17 cellular contexts compared by ENCODE assay signal in genomic region chr6:14838041-14838596, GRCh38.
"Had no signal": no experiment of that assay in that cellular context is flagged by ENCODE, and none has a peak within 500 bp of the region (broad histone marks: within the 10 kb centered on the region; RNA-seq: fewer than 3 reads in every experiment).

No MANE protein-coding gene starts in this region.

- H3K36me3 ChIP-seq: tibial artery, uterus had no signal

- H3K4me3 ChIP-seq: skin epidermis, tibial artery, uterus had no signal

- H3K36me3 Mint-ChIP-seq: activated naive CD4-positive, alpha-beta T cell treated with anti-CD3 and anti-CD28 coated beads, Interleukin-2, amount 10 ng/mL, durations not matched to agents 7 days and 5 days; natural killer cell; stimulated activated naive B cell treated with anti-CD40 and anti-IgM and Interleukin-4, amounts not matched to agents 10 μg/mL and 1 μg/mL and 100 μg/mL, for 72 hours had no signal

- H3K27me3 Mint-ChIP-seq: stimulated activated naive B cell treated with anti-CD40 and anti-IgM and Interleukin-4, amounts not matched to agents 10 μg/mL and 1 μg/mL and 100 μg/mL, for 72 hours had no signal

- H3K4me1 ChIP-seq: tibial artery had no signal

- H3K27ac ChIP-seq: skin epidermis, tibial artery, uterus had no signal

- H3K9me3 Mint-ChIP-seq: activated naive CD4-positive, alpha-beta T cell treated with anti-CD3 and anti-CD28 coated beads, Interleukin-2, amount 10 ng/mL, durations not matched to agents 7 days and 5 days; natural killer cell; stimulated activated naive B cell treated with anti-CD40 and anti-IgM and Interleukin-4, amounts not matched to agents 10 μg/mL and 1 μg/mL and 100 μg/mL, for 72 hours had no signal

- DNase-seq: activated CD4-positive, alpha-beta T cell treated with anti-CD3 and anti-CD28 coated beads, Interleukin-2, amount 50 U/mL, for 1 hour; activated naive CD4-positive, alpha-beta T cell treated with anti-CD3 and anti-CD28 coated beads, Interleukin-2, amount 10 ng/mL, durations not matched to agents 7 days and 5 days; caudate nucleus; foreskin melanocyte; left ventricle myocardium superior; mesenchymal stem cell; natural killer cell; occipital lobe; stimulated activated CD4-positive, alpha-beta T cell treated with anti-CD3 and anti-CD28 coated beads, Interleukin-15, amount 100 ng/mL, for 24 hours; stimulated activated CD4-positive, alpha-beta T cell treated with anti-CD3 and anti-CD28 coated beads, Interleukin-4, amount 100 ng/mL, for 1 hour; stimulated activated naive B cell treated with anti-CD40 and anti-IgM and Interleukin-4, amounts not matched to agents 10 μg/mL and 1 μg/mL and 100 μg/mL, for 72 hours; T1000; tibial artery; uterus had no signal

- H3K27ac Mint-ChIP-seq: activated naive CD4-positive, alpha-beta T cell treated with anti-CD3 and anti-CD28 coated beads, Interleukin-2, amount 10 ng/mL, durations not matched to agents 7 days and 5 days; natural killer cell; stimulated activated naive B cell treated with anti-CD40 and anti-IgM and Interleukin-4, amounts not matched to agents 10 μg/mL and 1 μg/mL and 100 μg/mL, for 72 hours had no signal

- H3K27me3 ChIP-seq: uterus had no signal

- H3K9me3 ChIP-seq: tibial artery, uterus had no signal

- H3K4me1 Mint-ChIP-seq: activated naive CD4-positive, alpha-beta T cell treated with anti-CD3 and anti-CD28 coated beads, Interleukin-2, amount 10 ng/mL, durations not matched to agents 7 days and 5 days had no signal

- H3K4me3 Mint-ChIP-seq: activated naive CD4-positive, alpha-beta T cell treated with anti-CD3 and anti-CD28 coated beads, Interleukin-2, amount 10 ng/mL, durations not matched to agents 7 days and 5 days; natural killer cell; stimulated activated naive B cell treated with anti-CD40 and anti-IgM and Interleukin-4, amounts not matched to agents 10 μg/mL and 1 μg/mL and 100 μg/mL, for 72 hours had no signal

- ATAC-seq: activated CD4-positive, CD25-positive, alpha-beta regulatory T cell treated with anti-CD3 and anti-CD28 coated beads, Interleukin-2, amount 50 U/mL, for 24 hours; esophagus mucosa; left ventricle myocardium superior; natural killer cell; stimulated activated naive B cell treated with anti-CD40 and anti-IgM and Interleukin-4, amounts not matched to agents 10 μg/mL and 1 μg/mL and 100 μg/mL, for 72 hours had no signal
